Comparison of ENCODE assay signal across 29 cellular contexts in genomic region chr3:56845505-56845904, GRCh38. TPM values are rescaled to one million over a fixed set of nuclear protein-coding genes. Genes with fewer than 3 reads are reported as not detected.
DNase-seq lines count a peak whose midpoint lies in the region; ATAC-seq, FAIRE-seq and TF ChIP-seq lines count a peak whose summit lies in the region.
"Had no signal": no experiment of that assay in that cellular context is flagged by ENCODE, and none has a peak within 500 bp of the region (broad histone marks: within the 10 kb centered on the region; RNA-seq: fewer than 3 reads in every experiment).

No MANE protein-coding gene starts in this region.

- H3K9me3 ChIP-seq in GM23248 (ENCODE audit: low read depth): no peaks in the 10 kb centered on the region
- H3K9me3 ChIP-seq: colonic mucosa, suprapubic skin, upper lobe of right lung had no signal

- H3K4me1 ChIP-seq in GM23248 (ENCODE audit: insufficient read depth): peaks cover 13% of the 10 kb centered on the region
- H3K4me1 ChIP-seq: colonic mucosa, suprapubic skin, upper lobe of right lung had no signal

- ATAC-seq in activated T-helper 17 cell treated with anti-CD3 and anti-CD28 coated beads, Interleukin-2, amount 50 U/mL, for 72 hours (replicated peaks): no peak
- ATAC-seq in HG03378 (IDR thresholded peaks at IDR 0.05; ENCODE audit: unreplicated experiment): no peak
- ATAC-seq: activated CD8-positive, alpha-beta T cell treated with anti-CD3 and anti-CD28 coated beads for 36 hours; activated naive CD4-positive, alpha-beta T cell treated with anti-CD3 and anti-CD28 coated beads, Interleukin-2, amount 50 U/mL, for 72 hours; left cardiac atrium; sciatic nerve; upper lobe of right lung had no signal

- peaks cover 9% of the 10 kb centered on the region; the same call in 1 of the 2 replicates for H3F3A ChIP-seq in GM23248 (ENCODE audit: insufficient read depth)

- H3K4me3 ChIP-seq in GM23248: no peak overlapping the region
- H3K4me3 ChIP-seq: colonic mucosa, suprapubic skin, upper lobe of right lung had no signal

- no peaks in the 10 kb centered on the region for H3K36me3 ChIP-seq in GM23248 (ENCODE audit: low read depth)
- H3K36me3 ChIP-seq: colonic mucosa, suprapubic skin, upper lobe of right lung had no signal

- no peak for FAIRE-seq in GM19239 (lab: Jason Lieb, UNC)
- FAIRE-seq: frontal cortex had no signal

- H3K9ac ChIP-seq in GM23248: no peak overlapping the region

- no peak overlapping the region for H3K27ac ChIP-seq in GM23248
- H3K27ac ChIP-seq: colonic mucosa, suprapubic skin, upper lobe of right lung had no signal

- H3K36me3 Mint-ChIP-seq in activated T-helper 17 cell treated with anti-CD3 and anti-CD28 coated beads, Interleukin-2, amount 50 U/mL, for 72 hours (ENCODE audit: low read depth): no peaks in the 10 kb centered on the region
- no peaks in the 10 kb centered on the region for H3K36me3 Mint-ChIP-seq in nephron (ENCODE audit: low read depth)

- no peaks in the 10 kb centered on the region for H3K27me3 ChIP-seq in GM23248 (replicated peaks; ENCODE audit: insufficient read depth)
- H3K27me3 ChIP-seq: colonic mucosa, suprapubic skin, upper lobe of right lung had no signal

- no peak for TF ChIP-seq CTCF in nephron (IDR thresholded peaks at IDR 0.05; ENCODE audit: unreplicated experiment in 3 of 3)

- H3K4me3 Mint-ChIP-seq in activated T-helper 17 cell treated with anti-CD3 and anti-CD28 coated beads, Interleukin-2, amount 50 U/mL, for 72 hours: peak overlapping the region; percentile 46
- H3K4me3 Mint-ChIP-seq in nephron: no peak overlapping the region
- H3K4me3 Mint-ChIP-seq: activated CD8-positive, alpha-beta T cell treated with anti-CD3 and anti-CD28 coated beads for 36 hours; CD4-positive, alpha-beta T cell had no signal

- H3K79me2 ChIP-seq in GM23248 (ENCODE audit: insufficient read depth): no peaks in the 10 kb centered on the region

- H3K4me1 Mint-ChIP-seq in activated T-helper 17 cell treated with anti-CD3 and anti-CD28 coated beads, Interleukin-2, amount 50 U/mL, for 72 hours: peaks cover 19% of the 10 kb centered on the region
- peaks cover 8% of the 10 kb centered on the region for H3K4me1 Mint-ChIP-seq in nephron

- no peaks in the 10 kb centered on the region for H3K27me3 Mint-ChIP-seq in activated T-helper 17 cell treated with anti-CD3 and anti-CD28 coated beads, Interleukin-2, amount 50 U/mL, for 72 hours
- H3K27me3 Mint-ChIP-seq in nephron (ENCODE audit: low read depth): no peaks in the 10 kb centered on the region
- H3K27me3 Mint-ChIP-seq: activated CD8-positive, alpha-beta T cell treated with anti-CD3 and anti-CD28 coated beads for 36 hours; CD4-positive, alpha-beta T cell had no signal

- H3K9me3 Mint-ChIP-seq in activated T-helper 17 cell treated with anti-CD3 and anti-CD28 coated beads, Interleukin-2, amount 50 U/mL, for 72 hours: peaks cover 5% of the 10 kb centered on the region
- peaks cover 5% of the 10 kb centered on the region for H3K9me3 Mint-ChIP-seq in nephron
- H3K9me3 Mint-ChIP-seq: activated CD8-positive, alpha-beta T cell treated with anti-CD3 and anti-CD28 coated beads for 36 hours; CD4-positive, alpha-beta T cell had no signal

- DNase-seq in EH (ENCODE audit: low read depth) (peak; percentile 73), GM23248 (peak; percentile 47), GM19239 (ENCODE audit: insufficient read length, low spot score) (no peak), HUDEP-2 (lab: John Stamatoyannopoulos, UW; ENCODE audit: unreplicated experiment in 76 of 76) (no peak)
- DNase-seq: activated CD4-positive, alpha-beta T cell treated with anti-CD3 and anti-CD28 coated beads for 1 hour; activated CD8-positive, alpha-beta T cell treated with anti-CD3 and anti-CD28 coated beads for 36 hours; AML-193; aorta; CD4-positive, alpha-beta T cell; colonic mucosa; effector memory CD4-positive, alpha-beta T cell; erythroblast; GDM1; left cardiac atrium; NCI-H1105; NCI-H2029 treated with DMSO at 0.1 percent for 48 hours; NCI-H774; stimulated activated CD4-positive, alpha-beta T cell treated with anti-CD3 and anti-CD28 coated beads, Interleukin-15, amount 100 ng/mL, for 24 hours; stimulated activated naive CD4-positive, alpha-beta T cell; T-helper 2 cell; upper lobe of right lung had no signal

- H2AFZ ChIP-seq in GM23248: no peak overlapping the region

- no peaks in the 10 kb centered on the region for H4K20me1 ChIP-seq in GM23248 (ENCODE audit: insufficient read depth)

- H3K4me2 ChIP-seq in GM23248 (ENCODE audit: unreplicated experiment): peak overlapping the region; percentile 41

- peak overlapping the region; percentile 62 for H3K27ac Mint-ChIP-seq in activated T-helper 17 cell treated with anti-CD3 and anti-CD28 coated beads, Interleukin-2, amount 50 U/mL, for 72 hours
- peak overlapping the region in 2 of 3 experiments; percentile 24 to 58 for H3K27ac Mint-ChIP-seq in nephron
- H3K27ac Mint-ChIP-seq: activated CD8-positive, alpha-beta T cell treated with anti-CD3 and anti-CD28 coated beads for 36 hours; activated T-helper 2 cell treated with anti-CD3 and anti-CD28 coated beads, Interferon-gamma antibody, Interleukin-2, Interleukin-4, amounts not matched to agents 10 μg/mL and 5 μg/mL and 100 μg/mL, durations not matched to agents 14 hours and 24 hours and 36 hours; CD4-positive, alpha-beta T cell had no signal

- in situ Hi-C loops in GM23248 (cut with MboI): no loop called here

- no peaks in the 10 kb centered on the region for H3K9me2 ChIP-seq in GM23248 (ENCODE audit: insufficient read depth)

- 45 to 63% methylated on average over 2 of the region's 2 CpGs for WGBS in GM23248 (ENCODE audit: low coverage in 1 of 2, low lambda C conversion rate in 2 of 2, missing lambda C conversion rate in 2 of 2), 2 experiments

RNA-seq across cellular contexts. Expression of gene ARHGEF3, which starts 43.8 kb away (rescaled TPM):
- total RNA-seq in GM23248 (2014; rRNA removed; shearing (Covaris generic)): 1.1 and 3.0 TPM in 2 replicates
- 2.6 and 3.0 TPM in 2 replicates for polyA plus RNA-seq in GM23248 (2016; fragmentation: Nextera tagmentation; extraction: Ambion mirVana)
- total RNA-seq in activated T-helper 17 cell treated with anti-CD3 and anti-CD28 coated beads, Interleukin-2, amount 50 U/mL, for 72 hours: 10 to 100 TPM; 12.3 to 17.0 TPM

Comparison
In these comparisons a context has a peak if more than half of its experiments do, and no peak if none do; other contexts are left out.
1. DNase-seq: peak in EH (single experiment) and GM23248 (single experiment); none in GM19239 (single experiment) and HUDEP-2 (0 of 76).